In genomic region chr12:49536526-49537195, GRCh38 we compare ENCODE assay signal across 15 cellular contexts. TPM values are rescaled to one million over a fixed set of nuclear protein-coding genes. Genes with fewer than 3 reads are reported as not detected.
A peak's percentile ranks its signal among the peaks of the same experiment; 100 is the strongest.
DNase-seq lines count a peak whose midpoint lies in the region; ATAC-seq and TF ChIP-seq lines count a peak whose summit lies in the region.
"Had no signal": no experiment of that assay in that cellular context is flagged by ENCODE, and none has a peak within 500 bp of the region (broad histone marks: within the 10 kb centered on the region; RNA-seq: fewer than 3 reads in every experiment).

No MANE protein-coding gene starts in this region.

- H3K27ac ChIP-seq in sigmoid colon (no peak overlapping the region), tibial nerve (no peak overlapping the region)
- H3K27ac ChIP-seq: ovary had no signal

- TF ChIP-seq POLR2A in sigmoid colon (IDR thresholded peaks at IDR 0.05) (no peak), tibial nerve (IDR thresholded peaks at IDR 0.05) (no peak)

- no peak for TF ChIP-seq EP300 in sigmoid colon (IDR thresholded peaks at IDR 0.05)
- TF ChIP-seq EP300 in tibial nerve (IDR thresholded peaks at IDR 0.05): no peak

- H3K36me3 ChIP-seq in sigmoid colon: no peaks in the 10 kb centered on the region
- H3K36me3 ChIP-seq in tibial nerve: no peaks in the 10 kb centered on the region
- H3K36me3 ChIP-seq in H7 (replicated peaks; ENCODE audit: control insufficient read depth, insufficient read depth, low read length): no peaks in the 10 kb centered on the region
- H3K36me3 ChIP-seq: ovary had no signal

- no peak for DNase-seq in activated T-cell treated with anti-CD3 and anti-CD28 coated beads, Interleukin-2, amount 50 U/mL, for 72 hours
- DNase-seq in activated T-cell treated with anti-CD3 and anti-CD28 coated beads, Interleukin-2, amount 50 U/mL, for 24 hours: no peak
- peak; percentile 68 for DNase-seq in NAMALWA (ENCODE audit: low spot score)
- no peak for DNase-seq in effector memory CD8-positive, alpha-beta T cell
- peak; percentile 40 for DNase-seq in sigmoid colon
- DNase-seq in tibial nerve (ENCODE audit: low spot score in 2 of 2): no peak
- no peak for DNase-seq in H7
- DNase-seq: activated CD4-positive, alpha-beta memory T cell treated with anti-CD3 and anti-CD28 coated beads for 36 hours; activated gamma-delta T cell treated with Interleukin-2 at 50 U/mL for 16 hours; DMS 273 treated with DMSO at 0.1 percent for 48 hours; NCI-H1436; NCI-H510A treated with DMSO at 0.1 percent for 48 hours; ovary had no signal

- WGBS in sigmoid colon, 2 donors: 34 to 45% methylated on average over 6 of the region's 6 CpGs
- WGBS in tibial nerve, 2 donors: 63 to 67% methylated on average over 6 of the region's 6 CpGs

- H3K4me3 Mint-ChIP-seq in activated T-cell treated with anti-CD3 and anti-CD28 coated beads, Interleukin-2, amount 50 U/mL, for 72 hours: peak overlapping the region; percentile 79 to 89
- H3K4me3 Mint-ChIP-seq in activated T-cell treated with anti-CD3 and anti-CD28 coated beads, Interleukin-2, amount 50 U/mL, for 24 hours: no peak overlapping the region
- peak overlapping the region; percentile 82 to 83 for H3K4me3 Mint-ChIP-seq in effector memory CD8-positive, alpha-beta T cell

- intact Hi-C loops in sigmoid colon (cut with DNase I): no loop called here

- H3K4me3 ChIP-seq in sigmoid colon: no peak overlapping the region
- no peak overlapping the region for H3K4me3 ChIP-seq in tibial nerve
- H3K4me3 ChIP-seq in H7 (ENCODE audit: insufficient read depth, low read depth, low read length): no peak overlapping the region

- peaks cover 15% of the 10 kb centered on the region for H3K4me1 Mint-ChIP-seq in activated T-cell treated with anti-CD3 and anti-CD28 coated beads, Interleukin-2, amount 50 U/mL, for 72 hours (ENCODE audit: low read depth)
- H3K4me1 Mint-ChIP-seq in activated T-cell treated with anti-CD3 and anti-CD28 coated beads, Interleukin-2, amount 50 U/mL, for 24 hours (ENCODE audit: low read depth): peaks cover 19% of the 10 kb centered on the region
- peaks cover 12 to 18% of the 10 kb centered on the region in 2 donors for H3K4me1 Mint-ChIP-seq in effector memory CD8-positive, alpha-beta T cell (ENCODE audit: low read depth in 2 of 2)

- no peaks in the 10 kb centered on the region for H3K9me3 ChIP-seq in sigmoid colon
- no peaks in the 10 kb centered on the region for H3K9me3 ChIP-seq in tibial nerve
- H3K9me3 ChIP-seq: ovary had no signal

- H3K27me3 ChIP-seq in sigmoid colon: peaks cover 25 to 66% (median 39%) of the 10 kb centered on the region in 3 donors
- H3K27me3 ChIP-seq in tibial nerve: peaks cover 2 to 45% of the 10 kb centered on the region in 2 donors
- H3K27me3 ChIP-seq in H7 (ENCODE audit: control insufficient read depth, insufficient read depth, low read length): peaks cover 65% of the 10 kb centered on the region
- H3K27me3 ChIP-seq: ovary had no signal

- TF ChIP-seq CTCF in sigmoid colon (IDR thresholded peaks at IDR 0.05): no peak
- no peak for TF ChIP-seq CTCF in tibial nerve (IDR thresholded peaks at IDR 0.05)

- H3K36me3 Mint-ChIP-seq in activated T-cell treated with anti-CD3 and anti-CD28 coated beads, Interleukin-2, amount 50 U/mL, for 72 hours (ENCODE audit: insufficient read depth in 2 of 2): no peaks in the 10 kb centered on the region
- no peaks in the 10 kb centered on the region for H3K36me3 Mint-ChIP-seq in activated T-cell treated with anti-CD3 and anti-CD28 coated beads, Interleukin-2, amount 50 U/mL, for 24 hours (ENCODE audit: low read depth)
- H3K36me3 Mint-ChIP-seq in effector memory CD8-positive, alpha-beta T cell (ENCODE audit: insufficient read depth): no peaks in the 10 kb centered on the region
- H3K36me3 Mint-ChIP-seq: activated CD4-positive, alpha-beta memory T cell treated with anti-CD3 and anti-CD28 coated beads for 36 hours had no signal

- no peak overlapping the region for H3K27ac Mint-ChIP-seq in activated T-cell treated with anti-CD3 and anti-CD28 coated beads, Interleukin-2, amount 50 U/mL, for 72 hours
- H3K27ac Mint-ChIP-seq in activated T-cell treated with anti-CD3 and anti-CD28 coated beads, Interleukin-2, amount 50 U/mL, for 24 hours: no peak overlapping the region
- no peak overlapping the region for H3K27ac Mint-ChIP-seq in effector memory CD8-positive, alpha-beta T cell
- H3K27ac Mint-ChIP-seq: activated CD4-positive, alpha-beta memory T cell treated with anti-CD3 and anti-CD28 coated beads for 36 hours had no signal

- ATAC-seq in activated T-cell treated with anti-CD3 and anti-CD28 coated beads, Interleukin-2, amount 50 U/mL, for 72 hours (replicated peaks in 1 of 2): no peak
- ATAC-seq in effector memory CD8-positive, alpha-beta T cell (replicated peaks): no peak
- no peak for ATAC-seq in GM18870 (IDR thresholded peaks at IDR 0.05; ENCODE audit: unreplicated experiment)

- peaks cover 0 to 23% (median 18%) of the 10 kb centered on the region in 4 donors for H3K4me1 ChIP-seq in sigmoid colon
- peaks cover 0 to 30% (median 13%) of the 10 kb centered on the region in 4 donors for H3K4me1 ChIP-seq in tibial nerve

- H3K27me3 Mint-ChIP-seq in activated T-cell treated with anti-CD3 and anti-CD28 coated beads, Interleukin-2, amount 50 U/mL, for 72 hours (ENCODE audit: low read depth): peaks cover 39% of the 10 kb centered on the region
- H3K27me3 Mint-ChIP-seq in activated T-cell treated with anti-CD3 and anti-CD28 coated beads, Interleukin-2, amount 50 U/mL, for 24 hours: peaks cover 31% of the 10 kb centered on the region
- peaks cover 0 to 9% of the 10 kb centered on the region in 2 donors for H3K27me3 Mint-ChIP-seq in effector memory CD8-positive, alpha-beta T cell

- no peaks in the 10 kb centered on the region for H3K9me3 Mint-ChIP-seq in activated T-cell treated with anti-CD3 and anti-CD28 coated beads, Interleukin-2, amount 50 U/mL, for 72 hours
- no peaks in the 10 kb centered on the region for H3K9me3 Mint-ChIP-seq in activated T-cell treated with anti-CD3 and anti-CD28 coated beads, Interleukin-2, amount 50 U/mL, for 24 hours
- no peaks in the 10 kb centered on the region for H3K9me3 Mint-ChIP-seq in effector memory CD8-positive, alpha-beta T cell
- H3K9me3 Mint-ChIP-seq: activated CD4-positive, alpha-beta memory T cell treated with anti-CD3 and anti-CD28 coated beads for 36 hours had no signal

RNA-seq across cellular contexts. Expression of gene KCNH3, which starts 2.2 kb away (rescaled TPM):
- total RNA-seq in activated T-cell treated with anti-CD3 and anti-CD28 coated beads, Interleukin-2, amount 50 U/mL, for 72 hours: 1 to 10 TPM; 1.5 to 1.7 TPM
- under 1 TPM in 2 of 4 donors, not detected in 2; 0.14 to 0.83 TPM for total RNA-seq in sigmoid colon
- polyA plus RNA-seq in sigmoid colon: under 1 TPM in 1 of 3 donors, not detected in 2; 0.36 TPM
- under 1 TPM in 2 of 4 donors, not detected in 2; 0.21 to 0.30 TPM for total RNA-seq in tibial nerve
- 0.97 TPM in 1 of 2 replicates, not detected in the other for total RNA-seq in H7 (2014; rRNA removed; shearing (Covaris generic))
- total RNA-seq: lung microvascular endothelial cell had no signal

RNA-seq across cellular contexts. Expression of gene MCRS1, which starts 31.3 kb away (rescaled TPM):
- 10 to 100 TPM; 59.4 to 73.8 TPM for total RNA-seq in activated T-cell treated with anti-CD3 and anti-CD28 coated beads, Interleukin-2, amount 50 U/mL, for 72 hours
- total RNA-seq in sigmoid colon: 10 to 100 TPM; 33.6 to 59.3 (median 48.0) TPM
- 10 to 100 TPM; 43.8 to 61.0 (median 46.0) TPM for polyA plus RNA-seq in sigmoid colon
- 10 to 100 TPM; 42.0 to 67.2 (median 64.5) TPM for total RNA-seq in tibial nerve
- total RNA-seq in H7 (2014; rRNA removed; shearing (Covaris generic)): 113 and 124 TPM in 2 replicates

Comparison
In these comparisons a context has a peak if more than half of its experiments do, and no peak if none do; other contexts are left out.
1. DNase-seq: peak in NAMALWA (single experiment) and sigmoid colon (single experiment); none in activated T-cell treated with anti-CD3 and anti-CD28 coated beads, Interleukin-2, amount 50 U/mL, for 72 hours (0 of 2), activated T-cell treated with anti-CD3 and anti-CD28 coated beads, Interleukin-2, amount 50 U/mL, for 24 hours (single experiment), effector memory CD8-positive, alpha-beta T cell (0 of 3), tibial nerve (0 of 2) and H7 (single experiment).